Comparison of ENCODE assay signal across 17 cellular contexts in genomic region chr9:38673399-38673798, GRCh38. TPM values are rescaled to one million over a fixed set of nuclear protein-coding genes. Genes with fewer than 3 reads are reported as not detected.
DNase-seq lines count a peak whose midpoint lies in the region; ATAC-seq, FAIRE-seq and TF ChIP-seq lines count a peak whose summit lies in the region.
"Had no signal": no experiment of that assay in that cellular context is flagged by ENCODE, and none has a peak within 500 bp of the region (broad histone marks: within the 10 kb centered on the region; RNA-seq: fewer than 3 reads in every experiment).

No MANE protein-coding gene starts in this region.

- FAIRE-seq in urothelium cell line (lab: Jason Lieb, UNC), result peak; percentile 46
- FAIRE-seq: A204.1 had no signal

- DNase-seq in HCT116 (ENCODE audit: low read depth, low spot score) (no peak), urothelium cell line (ENCODE audit: low spot score) (no peak), NCI-H1105 (lab: John Stamatoyannopoulos, UW) (no peak), NCI-H526 (lab: John Stamatoyannopoulos, UW) (no peak), RKO (ENCODE audit: low spot score) (no peak)
- DNase-seq: BE2C; CD4-positive, CD25-positive, alpha-beta regulatory T cell; DMS53; GF-D8; GM23248; H9; HFFc6 had no signal

- H3K9ac ChIP-seq in BLaER1, result no peak overlapping the region
- H3K9ac ChIP-seq in HCT116 (ENCODE audit: low read length), result no peak overlapping the region
- H3K9ac ChIP-seq in iPS-20b (ENCODE audit: low read depth, low read length), result peak overlapping the region; percentile 20; the same call in 1 of the 2 replicates
- H3K9ac ChIP-seq: GM23248 had no signal

- intact Hi-C loops in HCT116 (cut with micrococcal nuclease), result loop anchor here (5.0 kb wide), 1 partner anchor 51 kb away; the partner anchor contains the start of gene ANKRD18A

- TF ChIP-seq CTCF in HCT116 (IDR thresholded peaks at IDR 0.05 in 2 of 3, conservative IDR thresholded peaks at IDR 0.05 in 1 of 3; ENCODE audit: borderline replicate concordance in 1 of 3, insufficient read depth in 1 of 3, low read depth in 2 of 3, low read length in 2 of 3), result no peak

- H3K79me2 ChIP-seq in HCT116 (ENCODE audit: insufficient read depth, low read length), result no peaks in the 10 kb centered on the region

- RAD21 ChIA-PET in HCT116 (lab: Charles Lee; ENCODE audit: low non-redundant PET in 1 of 2, low total read pairs in 2 of 2, uncharacterized antibody in 2 of 2, unreplicated experiment in 2 of 2), result no interaction called here

- CTCF ChIA-PET in HCT116 (lab: Charles Lee), result interaction anchor here (1.3 kb wide), 1 partner anchor 24 kb away, joined by 3 read pairs; no protein-coding TSS in a partner anchor

- BruUV-seq in HCT116 (replicated peaks; lab: Mats Ljungman, UMichigan), result no TSS peak

- no peak for ATAC-seq in HCT116

- no peaks in the 10 kb centered on the region for H3K9me2 ChIP-seq in HCT116 (ENCODE audit: insufficient read depth)

- peak overlapping the region; percentile 64 for H3K27ac ChIP-seq in BLaER1
- no peak overlapping the region for H3K27ac ChIP-seq in HCT116 (ENCODE audit: low read depth, low read length)
- no peak overlapping the region for H3K27ac ChIP-seq in iPS-20b (ENCODE audit: low read length)
- H3K27ac ChIP-seq: GM23248, HL-60 had no signal

- H3K4me3 ChIP-seq in BLaER1 (no peak overlapping the region), HCT116 (replicated peaks in 1 of 2; ENCODE audit: low read depth in 1 of 2, low read length in 2 of 2) (no peak overlapping the region), iPS-20b (ENCODE audit: low read length) (no peak overlapping the region)
- H3K4me3 ChIP-seq: GM23248 had no signal

- H3K4me2 ChIP-seq in BLaER1, result peak overlapping the region; percentile 64
- peak overlapping the region; percentile 79; the same call in 1 of the 2 replicates for H3K4me2 ChIP-seq in HCT116 (ENCODE audit: low read length)

- H3K27me3 ChIP-seq in BLaER1 (no peaks in the 10 kb centered on the region), HCT116 (ENCODE audit: insufficient read depth, low read length) (no peaks in the 10 kb centered on the region; the same call in 1 of the 2 replicates), iPS-20b (ENCODE audit: insufficient read depth, low read length) (no peaks in the 10 kb centered on the region)
- H3K27me3 ChIP-seq: BE2C had no signal

- POLR2A ChIA-PET in HCT116 (lab: Charles Lee), result no interaction called here

- H3K4me1 ChIP-seq in BLaER1, result peaks cover 83% of the 10 kb centered on the region
- peaks cover 17 to 21% of the 10 kb centered on the region in 2 experiments for H3K4me1 ChIP-seq in HCT116 (ENCODE audit: control insufficient read depth in 1 of 2, insufficient read depth in 2 of 2, low read length in 2 of 2)
- H3K4me1 ChIP-seq in iPS-20b (ENCODE audit: insufficient read depth, low read length), result peaks cover 12% of the 10 kb centered on the region; the same call in 1 of the 2 replicates
- H3K4me1 ChIP-seq: BE2C had no signal

- H3K36me3 ChIP-seq in BLaER1 (no peaks in the 10 kb centered on the region), HCT116 (ENCODE audit: control insufficient read depth in 1 of 2, insufficient read depth in 2 of 2, low read length in 2 of 2) (no peaks in the 10 kb centered on the region), iPS-20b (ENCODE audit: insufficient read depth, low read depth, low read length) (no peaks in the 10 kb centered on the region)
- H3K36me3 ChIP-seq: BE2C had no signal

- H3K9me3 ChIP-seq in BLaER1 (peaks cover 13% of the 10 kb centered on the region; the same call in 1 of the 2 replicates), HCT116 (ENCODE audit: control insufficient read depth in 1 of 2, insufficient read depth in 1 of 2, low read depth in 1 of 2, low read length in 2 of 2) (no peaks in the 10 kb centered on the region), iPS-20b (ENCODE audit: insufficient read depth, low read depth, low read length) (no peaks in the 10 kb centered on the region)
- H3K9me3 ChIP-seq: BE2C had no signal

- TF ChIP-seq POLR2A in HCT116 (IDR thresholded peaks at IDR 0.05; ENCODE audit: borderline replicate concordance, extremely low read depth, insufficient read depth, insufficient read length), result no peak

- H4K20me1 ChIP-seq in BLaER1, result no peaks in the 10 kb centered on the region
- no peaks in the 10 kb centered on the region for H4K20me1 ChIP-seq in HCT116 (ENCODE audit: insufficient read depth)

- TF ChIP-seq RAD21 in HCT116 (IDR thresholded peaks at IDR 0.05; ENCODE audit: low read depth), result no peak

- peak overlapping the region; percentile 90 for H2AFZ ChIP-seq in HCT116 (ENCODE audit: low read depth, low read length, poor library complexity, severe bottlenecking)
- H2AFZ ChIP-seq: GM23248 had no signal

TF ChIP-seq in HCT116, 20 proteins besides CTCF, POLR2A, EP300 and RAD21:
- TF ChIP-seq EZH2 (IDR thresholded peaks at IDR 0.05) (no peak), YY1 (IDR thresholded peaks at IDR 0.05; ENCODE audit: extremely low read depth, insufficient replicate concordance, low read depth, low read length) (no peak), SIN3A (IDR thresholded peaks at IDR 0.05; ENCODE audit: low read depth) (no peak), EZH2phosphoT487 (IDR thresholded peaks at IDR 0.05; ENCODE audit: borderline replicate concordance) (no peak), CBX3 (IDR thresholded peaks at IDR 0.05; ENCODE audit: low read depth) (no peak), JUND (IDR thresholded peaks at IDR 0.05) (no peak), ELF1 (IDR thresholded peaks at IDR 0.05; ENCODE audit: borderline replicate concordance, low read depth) (no peak), ZNF274 (IDR thresholded peaks at IDR 0.05; ENCODE audit: low read depth, low read length) (no peak), ZFX (IDR thresholded peaks at IDR 0.05) (no peak), CEBPB (IDR thresholded peaks at IDR 0.05; ENCODE audit: low read depth) (no peak), EGR1 (IDR thresholded peaks at IDR 0.05; ENCODE audit: low read depth) (no peak)
TF ChIP-seq in HCT116: peak in this region for 0.

RNA-seq across cellular contexts. Expression of gene FAM240B, which starts 46.5 kb away (rescaled TPM):
- total RNA-seq in HCT116 (2021; ENCODE audit: unreplicated experiment), result not detected
- polyA plus RNA-seq in HCT116 (2012), result not detected in 2 replicates
- total RNA-seq: CD4-positive, CD25-positive, alpha-beta regulatory T cell; GM23248; H9; HFFc6 had no signal
- polyA plus RNA-seq: AG04450; CD4-positive, CD25-positive, alpha-beta regulatory T cell; GM23248 had no signal

RNA-seq across cellular contexts. Expression of gene ANKRD18A, which starts 53.0 kb away (rescaled TPM):
- 24.2 TPM for total RNA-seq in HCT116 (2021; ENCODE audit: unreplicated experiment)
- polyA plus RNA-seq in HCT116 (2012), result 7.4 and 11.3 TPM in 2 replicates
- total RNA-seq: GM23248 had no signal
- polyA plus RNA-seq: GM23248 had no signal
